In genomic region chr2:75960134-75961009, GRCh38 we compare ENCODE assay signal across 1 cellular context.
TF ChIP-seq lines count a peak whose summit lies in the region.

No MANE protein-coding gene starts in this region.

TF ChIP-seq in H1, 55 proteins besides CTCF, POLR2A, EP300 and RAD21:
- peak; percentile 27; the same call in 1 of the 2 replicates for TF ChIP-seq CEBPB (IDR thresholded peaks at IDR 0.05; ENCODE audit: low read depth, low read length)
- TF ChIP-seq TBP (IDR thresholded peaks at IDR 0.05; ENCODE audit: low read depth, low read length), result no peak
- no peak for TF ChIP-seq CHD2 (IDR thresholded peaks at IDR 0.05; ENCODE audit: low read length)
